8 cellular contexts compared by ENCODE assay signal in the genomic region with DNA sequence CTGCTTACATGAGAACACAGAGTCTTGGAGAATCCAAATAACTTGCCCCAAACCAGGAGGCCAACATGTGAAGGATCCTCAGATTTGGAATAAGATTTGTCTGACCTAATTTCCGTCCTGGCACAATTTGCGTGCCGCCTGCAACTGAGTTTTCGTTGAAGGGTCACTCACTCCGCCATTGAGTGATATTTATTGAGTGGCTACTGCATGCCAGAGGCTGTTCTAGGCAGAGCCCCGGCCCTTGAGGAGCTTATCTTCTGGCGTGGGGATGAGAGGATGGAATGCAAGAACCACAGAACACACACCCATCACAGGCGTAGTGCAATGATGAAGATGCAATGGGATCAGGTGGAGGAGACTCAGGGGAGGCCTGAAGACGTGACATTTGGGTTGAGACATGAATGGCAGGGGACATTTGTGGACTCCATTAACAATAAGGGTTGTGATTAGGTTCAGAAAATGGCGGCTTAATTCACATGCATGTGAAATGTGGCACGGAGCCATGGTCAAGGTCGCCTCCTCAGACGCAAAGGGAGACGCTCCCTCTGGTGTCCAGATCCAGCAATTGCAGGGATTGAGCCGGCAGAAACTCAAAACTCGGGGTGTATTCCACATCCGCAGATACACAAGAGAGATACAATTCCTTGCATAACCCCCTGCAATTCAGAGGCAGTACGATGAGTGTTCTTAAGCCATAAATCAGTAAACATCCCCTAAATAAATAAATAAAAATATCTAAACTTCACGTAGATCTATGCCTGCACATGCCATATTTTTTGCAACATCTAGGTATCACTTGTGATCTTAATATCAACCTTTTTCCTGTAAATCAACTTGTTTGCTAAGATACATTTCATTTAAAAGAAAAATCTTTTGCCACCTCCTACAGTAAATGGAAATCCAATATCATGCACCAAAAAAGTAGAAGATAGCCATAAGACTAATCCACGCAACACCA. TPM values are rescaled to one million over a fixed set of nuclear protein-coding genes. Genes with fewer than 3 reads are reported as not detected.
DNase-seq lines count a peak whose midpoint lies in the region; ATAC-seq and TF ChIP-seq lines count a peak whose summit lies in the region.

No MANE protein-coding gene starts in this region.

- TF ChIP-seq CTCF in VCaP (conservative IDR thresholded peaks at IDR 0.05) = peak; percentile 93

- peak; percentile 80 for DNase-seq in AG08396 (ENCODE audit: low spot score)
- peak; percentile 88 for DNase-seq in H4 (ENCODE audit: low spot score)
- peak; percentile 89 for DNase-seq in NCI-H2171 (lab: John Stamatoyannopoulos, UW)
- DNase-seq in T47D (ENCODE audit: low read depth in 1 of 2, low spot score in 1 of 2) = peak; percentile 59 to 92
- peak; percentile 91 for DNase-seq in inferior parietal cortex (ENCODE audit: extremely low spot score)
- DNase-seq in stimulated activated CD4-positive, alpha-beta T cell treated with anti-CD3 and anti-CD28 coated beads, Interleukin-15, amount 100 ng/mL, for 1 hour (ENCODE audit: low read depth in 1 of 2, low spot score in 1 of 2) = peak; percentile 17 to 40

- ATAC-seq in HG02870 (IDR thresholded peaks at IDR 0.05; ENCODE audit: unreplicated experiment) = no peak

- in situ Hi-C loops in T47D (cut with HindIII; ENCODE audit: low pct_unique_long_range_greater_than_20kb, low sequenced_read_pairs) = no loop called here

- no peak overlapping the region for H3K27ac ChIP-seq in VCaP

RNA-seq across cellular contexts. Expression of a gene that starts 57.9 kb away (rescaled TPM):
- 2.3 and 2.4 TPM in 2 replicates for total RNA-seq in H4 (2014; rRNA removed; shearing (Covaris generic))

Comparison
In these comparisons a context has a peak if more than half of its experiments do, and no peak if none do; other contexts are left out.
1. DNase-seq: peak in every context shown above with its lines; median percentile 91 in inferior parietal cortex; 89 in NCI-H2171; 88 in H4; 80 in AG08396; 76 in T47D; 28 in stimulated activated CD4-positive, alpha-beta T cell treated with anti-CD3 and anti-CD28 coated beads, Interleukin-15, amount 100 ng/mL, for 1 hour.